In the genomic region with DNA sequence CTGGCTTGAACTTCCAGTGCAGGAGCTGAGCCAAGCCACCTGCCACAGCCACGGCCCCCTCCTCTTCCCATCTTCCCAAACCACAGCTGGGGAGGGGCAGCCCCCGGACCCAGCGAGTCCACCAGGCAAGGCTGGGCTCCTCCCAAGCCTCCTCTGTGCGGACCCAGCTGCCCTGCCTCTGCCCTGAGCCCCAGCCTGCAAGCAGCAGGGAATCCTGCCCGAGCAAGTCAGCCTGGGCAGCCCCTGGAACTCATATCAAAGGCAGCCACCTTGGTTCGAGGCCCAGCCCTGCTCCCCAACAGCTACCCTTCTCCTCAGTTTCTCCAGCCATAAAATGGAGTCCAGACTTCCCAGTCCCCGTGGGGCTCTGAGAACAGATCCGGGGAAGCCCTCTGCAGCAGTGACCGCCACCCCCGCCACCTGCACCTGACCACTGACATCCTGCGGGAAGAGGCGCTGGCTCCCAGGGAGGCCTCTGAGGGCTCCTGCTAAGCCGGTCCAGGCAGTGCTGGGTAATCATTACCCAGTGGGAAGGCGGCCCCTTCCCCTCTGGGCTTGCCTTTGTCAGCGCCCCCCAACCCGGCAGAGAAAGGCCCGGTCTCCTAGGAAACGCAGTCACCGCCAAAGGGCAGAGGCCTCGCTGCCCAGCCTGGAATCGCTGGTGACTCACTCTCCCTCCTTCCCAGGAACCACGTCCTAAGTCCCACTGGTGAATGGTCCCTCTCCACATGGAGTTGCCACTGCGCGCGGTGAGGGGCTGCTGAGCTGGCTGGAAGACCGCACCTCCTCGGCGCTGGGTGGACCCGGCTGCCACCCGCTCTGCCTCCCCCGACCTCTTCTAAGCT, we compare ENCODE assay signal across 1 cellular context.
TF ChIP-seq lines count a peak whose summit lies in the region.

No MANE protein-coding gene starts in this region.

TF ChIP-seq in HEK293, 187 proteins besides CTCF, POLR2A, EP300 and RAD21 (continued from another document):
- TF ChIP-seq ZNF394 (tag by site-specific recombination; IDR thresholded peaks at IDR 0.05; ENCODE audit: borderline replicate concordance) (no peak), SP7 (tag by site-specific recombination; IDR thresholded peaks at IDR 0.05) (peak; percentile 21; the same call in 1 of the 2 replicates), ZNF211 (tag by site-specific recombination; IDR thresholded peaks at IDR 0.05; ENCODE audit: low read depth) (no peak), ZNF366 (tag by site-specific recombination; conservative IDR thresholded peaks at IDR 0.05) (peak; percentile 54; the same call in 1 of the 2 replicates), SP2 (tag by site-specific recombination; IDR thresholded peaks at IDR 0.05) (0 out of 2 replicates have a peak, but pooled peaks have one; percentile 14), ZFP69B (tag by site-specific recombination; IDR thresholded peaks at IDR 0.05) (0 out of 2 replicates have a peak, but pooled peaks have one; percentile 20), FEZF1 (tag by site-specific recombination; IDR thresholded peaks at IDR 0.05) (peak; percentile 27), ZNF18 (tag by site-specific recombination; IDR thresholded peaks at IDR 0.05) (no peak), PATZ1 (tag by site-specific recombination; IDR thresholded peaks at IDR 0.05) (peak; percentile 41; the same call in 1 of the 2 replicates), KLF8 (tag by site-specific recombination; IDR thresholded peaks at IDR 0.05) (0 out of 2 replicates have a peak, but pooled peaks have one; percentile 11)
- TF ChIP-seq, protein P1, sequence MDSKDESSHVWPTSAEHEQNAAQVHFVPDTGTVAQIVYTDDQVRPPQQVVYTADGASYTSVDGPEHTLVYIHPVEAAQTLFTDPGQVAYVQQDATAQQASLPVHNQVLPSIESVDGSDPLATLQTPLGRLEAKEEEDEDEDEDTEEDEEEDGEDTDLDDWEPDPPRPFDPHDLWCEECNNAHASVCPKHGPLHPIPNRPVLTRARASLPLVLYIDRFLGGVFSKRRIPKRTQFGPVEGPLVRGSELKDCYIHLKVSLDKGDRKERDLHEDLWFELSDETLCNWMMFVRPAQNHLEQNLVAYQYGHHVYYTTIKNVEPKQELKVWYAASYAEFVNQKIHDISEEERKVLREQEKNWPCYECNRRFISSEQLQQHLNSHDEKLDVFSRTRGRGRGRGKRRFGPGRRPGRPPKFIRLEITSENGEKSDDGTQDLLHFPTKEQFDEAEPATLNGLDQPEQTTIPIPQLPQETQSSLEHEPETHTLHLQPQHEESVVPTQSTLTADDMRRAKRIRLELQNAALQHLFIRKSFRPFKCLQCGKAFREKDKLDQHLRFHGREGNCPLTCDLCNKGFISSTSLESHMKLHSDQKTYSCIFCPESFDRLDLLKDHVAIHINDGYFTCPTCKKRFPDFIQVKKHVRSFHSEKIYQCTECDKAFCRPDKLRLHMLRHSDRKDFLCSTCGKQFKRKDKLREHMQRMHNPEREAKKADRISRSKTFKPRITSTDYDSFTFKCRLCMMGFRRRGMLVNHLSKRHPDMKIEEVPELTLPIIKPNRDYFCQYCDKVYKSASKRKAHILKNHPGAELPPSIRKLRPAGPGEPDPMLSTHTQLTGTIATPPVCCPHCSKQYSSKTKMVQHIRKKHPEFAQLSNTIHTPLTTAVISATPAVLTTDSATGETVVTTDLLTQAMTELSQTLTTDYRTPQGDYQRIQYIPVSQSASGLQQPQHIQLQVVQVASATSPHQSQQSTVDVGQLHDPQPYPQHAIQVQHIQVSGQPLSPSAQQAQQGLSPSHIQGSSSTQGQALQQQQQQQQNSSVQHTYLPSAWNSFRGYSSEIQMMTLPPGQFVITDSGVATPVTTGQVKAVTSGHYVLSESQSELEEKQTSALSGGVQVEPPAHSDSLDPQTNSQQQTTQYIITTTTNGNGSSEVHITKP (tag by site-specific recombination; IDR thresholded peaks at IDR 0.05) = peak; percentile 38; the same call in 1 of the 2 replicates
